Comparison of ENCODE assay signal across 1 cellular context in genomic region chr22:21710156-21710555, GRCh38.
A peak's percentile ranks its signal among the peaks of the same experiment; 100 is the strongest.
TF ChIP-seq lines count a peak whose summit lies in the region.

No MANE protein-coding gene starts in this region.

TF ChIP-seq in K562, 482 proteins besides CTCF, POLR2A, EP300 and RAD21 (continued from another document):
- TF ChIP-seq RREB1 (CRISPR knock-in tag; IDR thresholded peaks at IDR 0.05) (no peak), MLX (CRISPR knock-in tag; conservative IDR thresholded peaks at IDR 0.05) (0 out of 4 replicates have a peak, but pooled peaks of 1 of the 2 experiments have one; percentile 41)
TF ChIP-seq in K562: peak in this region for 3.
